In the genomic region with DNA sequence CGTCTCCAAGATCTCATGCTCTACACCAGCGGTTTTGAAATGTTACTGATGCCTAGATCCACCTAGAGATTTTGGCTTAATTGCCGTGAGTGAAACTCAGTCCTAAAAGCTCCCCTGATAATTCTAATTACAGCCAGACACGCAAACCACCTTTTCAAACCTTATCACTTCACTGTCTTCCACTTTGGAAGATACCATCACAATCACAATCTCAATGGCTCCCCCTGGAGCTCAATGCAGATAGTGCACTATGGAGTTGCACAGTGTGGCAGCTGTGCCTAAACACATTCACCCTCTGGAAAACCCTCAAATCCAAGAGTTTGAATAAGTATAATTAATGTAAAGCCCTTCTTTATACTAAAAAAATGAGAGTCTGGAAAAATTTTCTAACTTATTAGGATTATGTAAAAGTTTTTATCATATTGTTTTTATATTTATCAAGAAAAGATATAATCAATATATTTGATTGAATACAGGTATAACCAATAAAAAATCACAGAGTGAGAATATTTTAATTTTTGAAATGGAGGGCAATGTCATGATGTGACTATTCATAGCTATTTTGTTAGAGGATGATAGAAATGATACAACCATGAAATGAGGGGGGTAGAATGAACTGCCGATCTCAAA, we compare ENCODE assay signal across 9 cellular contexts.
DNase-seq lines count a peak whose midpoint lies in the region; ATAC-seq and TF ChIP-seq lines count a peak whose summit lies in the region.
"Had no signal": no experiment of that assay in that cellular context is flagged by ENCODE, and none has a peak within 500 bp of the region (broad histone marks: within the 10 kb centered on the region; RNA-seq: fewer than 3 reads in every experiment).

No MANE protein-coding gene starts in this region.

- TF ChIP-seq POLR2A in tibial nerve (IDR thresholded peaks at IDR 0.05), result no peak

- H3K4me3 ChIP-seq in AG04450 (ENCODE audit: low read depth, low read length) (no peak overlapping the region), endodermal cell (ENCODE audit: low read length) (peak overlapping the region; percentile 47), tibial nerve (no peak overlapping the region)

- H3K27ac Mint-ChIP-seq in endodermal cell (peak overlapping the region; percentile 3), mesothelial cell of epicardium (no peak overlapping the region)
- H3K27ac Mint-ChIP-seq: naive thymus-derived CD8-positive, alpha-beta T cell had no signal

- no peaks in the 10 kb centered on the region for H3K36me3 ChIP-seq in endodermal cell (ENCODE audit: control insufficient read depth, insufficient read depth, low read length)
- H3K36me3 ChIP-seq in tibial nerve, result no peaks in the 10 kb centered on the region

- H3K4me1 ChIP-seq in endodermal cell (ENCODE audit: control insufficient read depth, insufficient read depth, low read length), result no peaks in the 10 kb centered on the region
- H3K4me1 ChIP-seq in tibial nerve, result no peaks in the 10 kb centered on the region

- H3K27me3 Mint-ChIP-seq in endodermal cell (ENCODE audit: insufficient read depth) (no peaks in the 10 kb centered on the region), mesothelial cell of epicardium (ENCODE audit: low read depth) (no peaks in the 10 kb centered on the region)

- H3K9me3 Mint-ChIP-seq in endodermal cell (no peaks in the 10 kb centered on the region), mesothelial cell of epicardium (no peaks in the 10 kb centered on the region)

- H3K9me3 ChIP-seq in AG04450 (ENCODE audit: control insufficient read depth, insufficient read depth, low read length) (no peaks in the 10 kb centered on the region), endodermal cell (ENCODE audit: control insufficient read depth, low read length) (no peaks in the 10 kb centered on the region), tibial nerve (no peaks in the 10 kb centered on the region)

- DNase-seq in AG04450 (ENCODE audit: low read depth, low spot score), result no peak
- DNase-seq in NCI-H146 treated with DMSO at 0.1 percent for 48 hours (lab: John Stamatoyannopoulos, UW; ENCODE audit: unreplicated experiment), result peak; percentile 76
- peak; percentile 44 for DNase-seq in SW480 (ENCODE audit: low spot score)
- peak; percentile 94 for DNase-seq in endodermal cell
- DNase-seq in mesothelial cell of epicardium (ENCODE audit: low spot score in 2 of 2, unreplicated experiment in 2 of 2), result peak in 1 of 2 experiments; percentile 40
- peak; percentile 78 to 95 for DNase-seq in tibial nerve (ENCODE audit: low spot score in 2 of 2)

- no peak overlapping the region for H3K9ac ChIP-seq in endodermal cell (ENCODE audit: extremely low read depth, low read length, poor library complexity, severe bottlenecking)

- H3K27me3 ChIP-seq in AG04450 (ENCODE audit: control insufficient read depth, insufficient read depth, low read length) (no peaks in the 10 kb centered on the region), endodermal cell (ENCODE audit: control insufficient read depth, insufficient read depth, low read length, poor library complexity, severe bottlenecking) (no peaks in the 10 kb centered on the region), tibial nerve (no peaks in the 10 kb centered on the region)

- peak; percentile 83 for ATAC-seq in GM18517 (IDR thresholded peaks at IDR 0.05; ENCODE audit: unreplicated experiment)
- ATAC-seq in HG02970 (IDR thresholded peaks at IDR 0.05; ENCODE audit: low FRiP score, unreplicated experiment), result peak; percentile 93
- ATAC-seq: naive thymus-derived CD8-positive, alpha-beta T cell had no signal

- CTCF ChIA-PET in AG04450 (lab: Charles Lee), result interaction anchor here (0.6 to 2.1 kb wide), 35 partner anchors 9 to 644 kb away, joined by 3 to 14 read pairs (median 3); no protein-coding TSS in a partner anchor

- no peak for TF ChIP-seq EP300 in tibial nerve (IDR thresholded peaks at IDR 0.05)

- TF ChIP-seq CTCF in AG04450 (IDR thresholded peaks at IDR 0.05; ENCODE audit: low read depth, low read length) (peak; percentile 74), endodermal cell (conservative IDR thresholded peaks at IDR 0.05) (peak; percentile 94), mesothelial cell of epicardium (IDR thresholded peaks at IDR 0.05; ENCODE audit: unreplicated experiment) (peak; percentile 66), tibial nerve (IDR thresholded peaks at IDR 0.05) (peak; percentile 61 to 73 (median 70))

- POLR2A ChIA-PET in AG04450 (lab: Yijun Ruan, JAX), result no interaction called here

- H3K4me3 Mint-ChIP-seq in endodermal cell (no peak overlapping the region), mesothelial cell of epicardium (no peak overlapping the region)
- H3K4me3 Mint-ChIP-seq: naive thymus-derived CD8-positive, alpha-beta T cell had no signal

- H3K36me3 Mint-ChIP-seq in endodermal cell (ENCODE audit: low read depth) (no peaks in the 10 kb centered on the region), mesothelial cell of epicardium (no peaks in the 10 kb centered on the region)
- H3K36me3 Mint-ChIP-seq: naive thymus-derived CD8-positive, alpha-beta T cell had no signal

- WGBS in endodermal cell (ENCODE audit: insufficient coverage in 1 of 2, insufficient read length in 1 of 2), 2 experiments, result 67 to 69% methylated on average over 5 of the region's 5 CpGs
- WGBS in tibial nerve, 2 donors, result 50 to 60% methylated on average over 5 of the region's 5 CpGs

- H3K27ac ChIP-seq in AG04450 (ENCODE audit: low read depth, low read length) (no peak overlapping the region), endodermal cell (ENCODE audit: low read depth, low read length) (no peak overlapping the region), tibial nerve (no peak overlapping the region)

- H3K4me1 Mint-ChIP-seq in endodermal cell (peaks cover 13% of the 10 kb centered on the region), mesothelial cell of epicardium (peaks cover 51% of the 10 kb centered on the region)
- H3K4me1 Mint-ChIP-seq: naive thymus-derived CD8-positive, alpha-beta T cell had no signal
